In the genomic region with DNA sequence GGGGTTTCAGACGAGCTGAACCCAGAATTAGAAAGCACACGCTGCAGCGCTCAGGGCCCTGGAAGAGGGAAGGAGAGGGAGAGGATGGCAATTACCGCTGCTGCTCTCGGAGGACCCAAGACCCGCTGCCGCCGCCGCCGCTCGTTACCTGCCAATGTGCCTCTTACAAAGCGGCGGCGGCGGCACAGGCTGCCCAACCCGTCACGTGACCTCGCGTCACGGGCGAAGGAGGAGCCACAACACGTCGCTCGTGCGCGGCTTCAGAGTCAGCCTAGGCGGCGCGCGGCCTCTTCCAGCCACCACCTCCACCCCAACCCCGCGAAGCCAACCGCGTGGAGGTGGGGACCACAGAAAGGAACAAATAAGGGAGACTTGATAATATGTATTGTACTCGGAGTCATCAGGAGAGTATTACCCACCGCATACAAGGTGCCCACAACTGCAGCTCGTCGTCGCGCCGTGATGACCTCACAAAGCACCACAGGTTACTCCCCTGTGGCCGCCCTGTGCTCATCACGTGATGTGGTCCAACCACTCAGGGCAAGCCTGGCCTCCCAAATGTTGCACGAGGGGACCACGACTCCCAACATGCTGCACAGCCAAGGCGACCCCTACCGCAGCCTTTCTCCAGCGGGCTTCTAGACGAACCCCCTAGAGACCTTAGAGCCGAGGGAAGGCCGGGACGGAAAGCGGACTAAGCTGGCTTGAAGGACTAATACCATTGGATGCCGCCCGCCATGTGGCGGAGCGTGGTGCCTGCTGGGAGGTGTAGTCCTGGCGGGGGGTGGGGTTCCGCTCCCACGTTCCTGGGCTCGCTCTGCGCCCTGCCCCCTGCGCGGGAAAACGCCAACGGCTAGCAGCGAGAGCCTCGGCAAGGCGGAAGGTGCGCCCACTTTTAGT, we compare ENCODE assay signal across 8 cellular contexts. TPM values are rescaled to one million over a fixed set of nuclear protein-coding genes. Genes with fewer than 3 reads are reported as not detected.
A peak's percentile ranks its signal among the peaks of the same experiment; 100 is the strongest.
DNase-seq lines count a peak whose midpoint lies in the region; ATAC-seq and TF ChIP-seq lines count a peak whose summit lies in the region.

A gene with protein sequence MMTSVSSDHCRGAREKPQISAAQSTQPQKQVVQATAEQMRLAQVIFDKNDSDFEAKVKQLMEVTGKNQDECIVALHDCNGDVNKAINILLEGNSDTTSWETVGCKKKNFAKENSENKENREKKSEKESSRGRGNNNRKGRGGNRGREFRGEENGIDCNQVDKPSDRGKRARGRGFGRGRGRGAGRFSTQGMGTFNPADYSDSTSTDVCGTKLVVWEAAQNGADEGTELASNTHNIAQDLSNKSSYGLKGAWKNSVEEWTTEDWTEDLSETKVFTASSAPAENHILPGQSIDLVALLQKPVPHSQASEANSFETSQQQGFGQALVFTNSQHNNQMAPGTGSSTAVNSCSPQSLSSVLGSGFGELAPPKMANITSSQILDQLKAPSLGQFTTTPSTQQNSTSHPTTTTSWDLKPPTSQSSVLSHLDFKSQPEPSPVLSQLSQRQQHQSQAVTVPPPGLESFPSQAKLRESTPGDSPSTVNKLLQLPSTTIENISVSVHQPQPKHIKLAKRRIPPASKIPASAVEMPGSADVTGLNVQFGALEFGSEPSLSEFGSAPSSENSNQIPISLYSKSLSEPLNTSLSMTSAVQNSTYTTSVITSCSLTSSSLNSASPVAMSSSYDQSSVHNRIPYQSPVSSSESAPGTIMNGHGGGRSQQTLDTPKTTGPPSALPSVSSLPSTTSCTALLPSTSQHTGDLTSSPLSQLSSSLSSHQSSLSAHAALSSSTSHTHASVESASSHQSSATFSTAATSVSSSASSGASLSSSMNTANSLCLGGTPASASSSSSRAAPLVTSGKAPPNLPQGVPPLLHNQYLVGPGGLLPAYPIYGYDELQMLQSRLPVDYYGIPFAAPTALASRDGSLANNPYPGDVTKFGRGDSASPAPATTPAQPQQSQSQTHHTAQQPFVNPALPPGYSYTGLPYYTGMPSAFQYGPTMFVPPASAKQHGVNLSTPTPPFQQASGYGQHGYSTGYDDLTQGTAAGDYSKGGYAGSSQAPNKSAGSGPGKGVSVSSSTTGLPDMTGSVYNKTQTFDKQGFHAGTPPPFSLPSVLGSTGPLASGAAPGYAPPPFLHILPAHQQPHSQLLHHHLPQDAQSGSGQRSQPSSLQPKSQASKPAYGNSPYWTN (minus strand): TSS at position 158 of the 900 bp plus-strand sequence. CDS start 31,739 bp downstream, outside the sequence.

- no TSS peak for BruUV-seq in OCI-LY7 (replicated peaks; lab: Mats Ljungman, UMichigan)

- ATAC-seq in GM21526 (IDR thresholded peaks at IDR 0.05; ENCODE audit: low FRiP score, unreplicated experiment) (peak; percentile 70), mucosa of descending colon (peak; percentile 91)

- H3K79me2 ChIP-seq in OCI-LY7 (ENCODE audit: insufficient read depth, low read depth, low read length): peaks cover 47% of the 10 kb centered on the region

- H3K4me1 ChIP-seq in OCI-LY7 (ENCODE audit: insufficient read depth, low read length, poor library complexity, severe bottlenecking) (peaks cover 34% of the 10 kb centered on the region), mucosa of descending colon (ENCODE audit: low read depth) (peaks cover 13% of the 10 kb centered on the region)

- POLR2A ChIA-PET in OCI-LY7 (lab: Charles Lee): interaction anchor here (0.6 to 1.4 kb wide), 6 partner anchors 16 to 220 kb away, joined by 3 to 4 read pairs (median 3); no protein-coding TSS in a partner anchor

- H3K9me2 ChIP-seq in OCI-LY7 (ENCODE audit: insufficient read depth, low read length): no peaks in the 10 kb centered on the region

- H3K4me3 ChIP-seq in OCI-LY7 (ENCODE audit: low read depth, low read length, poor library complexity, severe bottlenecking): peak within 1 kb of the TSS; percentile 99
- peak within 1 kb of the TSS; percentile 95 for H3K4me3 ChIP-seq in epithelial cell of esophagus (ENCODE audit: low read length)
- peak within 1 kb of the TSS; percentile 66 for H3K4me3 ChIP-seq in mucosa of descending colon

- H4K20me1 ChIP-seq in OCI-LY7 (ENCODE audit: insufficient read depth, low read length): peaks cover 23% of the 10 kb centered on the region

- CTCF ChIA-PET in OCI-LY7 (lab: Charles Lee; ENCODE audit: unreplicated experiment): interaction anchor here (0.5 kb wide), 1 partner anchor 45 kb away, joined by 4 read pairs; no protein-coding TSS in a partner anchor

- peak within 1 kb of the TSS; percentile 92 for H3K4me2 ChIP-seq in OCI-LY7 (ENCODE audit: low read length)

- peak within 1 kb of the TSS; percentile 80 for H2AFZ ChIP-seq in OCI-LY7 (ENCODE audit: low read length)

- H3K27ac ChIP-seq in OCI-LY7 (ENCODE audit: low read depth, low read length, poor library complexity, severe bottlenecking): peak within 1 kb of the TSS; percentile 72

- TF ChIP-seq CTCF in OCI-LY7 (conservative IDR thresholded peaks at IDR 0.05; ENCODE audit: low read length) (no peak), epithelial cell of esophagus (IDR thresholded peaks at IDR 0.05; ENCODE audit: insufficient read depth, low read depth, low read length, missing control alignments) (no peak), mucosa of descending colon (IDR thresholded peaks at IDR 0.05) (no peak)

- intact Hi-C loops in OCI-LY7 (cut with micrococcal nuclease; ENCODE audit: unreplicated experiment) (loop anchor here (1.0 to 10.0 kb wide), 5 partner anchors 50 to 754 kb away; partner anchors contain the start of genes NFX1 and UBAP1), mucosa of descending colon (cut with DNase I, micrococcal nuclease) (no loop called here)

- H3K36me3 ChIP-seq in OCI-LY7 (ENCODE audit: insufficient read depth, low read length): peaks cover 13% of the 10 kb centered on the region
- no peaks in the 10 kb centered on the region for H3K36me3 ChIP-seq in mucosa of descending colon (ENCODE audit: low read depth)

- H3K9me3 ChIP-seq in OCI-LY7 (ENCODE audit: low read length) (no peaks in the 10 kb centered on the region), mucosa of descending colon (no peaks in the 10 kb centered on the region)

- DNase-seq in DMS 273 (lab: John Stamatoyannopoulos, UW; ENCODE audit: unreplicated experiment): peak; percentile 99
- peak; percentile 82 for DNase-seq in HuH-7.5 (ENCODE audit: low spot score)
- DNase-seq in OCI-LY7 (ENCODE audit: low spot score): peak; percentile 99
- DNase-seq in activated T-cell treated with anti-CD3 and anti-CD28 coated beads for 24 hours (ENCODE audit: low read depth): peak; percentile 95
- DNase-seq in epithelial cell of esophagus (ENCODE audit: low read depth): peak; percentile 98
- peak; percentile 97 to 99 (median 99) for DNase-seq in mucosa of descending colon
- peak; percentile 95 for DNase-seq in stimulated activated CD8-positive, alpha-beta memory T cell treated with anti-CD3 and anti-CD28 coated beads, Interleukin-4, amount 100 ng/mL, for 24 hours (ENCODE audit: low read depth)

RNA-seq across cellular contexts. Expression of the gene that starts here (rescaled TPM):
- 19.0 and 28.5 TPM in 2 replicates for total RNA-seq in OCI-LY7 (2014; rRNA removed; shearing (Covaris generic))
- 63.9 and 65.5 TPM in 2 replicates for total RNA-seq in OCI-LY7 (2022)
- 10 to 100 TPM; 33.9 to 39.1 (median 35.9) TPM for total RNA-seq in mucosa of descending colon

Comparison
In these comparisons a context has a peak if more than half of its experiments do, and no peak if none do; other contexts are left out.
1. Peak in every context shown above with its lines: DNase-seq, ATAC-seq, H3K4me3 ChIP-seq and H3K27ac ChIP-seq.